Comparison of ENCODE assay signal across 31 cellular contexts in the genomic region with DNA sequence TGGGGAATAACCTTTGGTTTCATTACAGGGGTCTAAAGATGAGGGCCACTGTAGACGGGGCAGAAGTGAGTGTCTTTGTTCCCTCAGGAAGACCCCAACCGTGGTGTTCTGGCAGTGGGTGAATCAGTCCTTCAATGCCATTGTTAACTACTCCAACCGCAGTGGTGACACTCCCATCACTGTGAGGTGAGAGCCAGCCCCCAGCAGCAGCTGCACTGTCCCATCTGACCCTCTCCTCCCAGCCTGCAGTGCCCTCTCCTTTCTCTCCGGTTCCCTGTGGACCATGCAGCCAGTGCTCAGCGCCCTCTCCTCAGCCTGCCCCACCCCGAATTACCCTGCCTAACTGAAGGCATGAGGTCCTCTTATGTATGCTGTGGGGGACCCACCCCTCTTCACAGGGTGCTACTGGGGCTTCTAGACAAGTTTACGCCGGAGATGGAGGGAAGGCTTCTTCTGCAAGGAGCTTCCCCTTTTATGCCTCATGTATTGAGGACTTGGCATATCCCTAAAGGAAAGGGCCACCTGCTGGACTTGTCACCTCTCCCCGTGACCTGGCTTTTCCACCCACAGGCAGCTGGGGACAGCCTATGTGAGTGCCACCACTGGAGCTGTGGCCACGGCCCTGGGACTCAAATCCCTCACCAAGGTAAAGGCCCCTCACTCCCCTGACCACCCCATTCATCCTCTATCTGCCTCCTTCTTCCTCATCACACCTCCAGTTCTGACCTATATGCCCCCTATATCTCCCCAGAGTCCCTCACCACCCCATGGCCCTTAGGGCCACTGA. TPM values are rescaled to one million over a fixed set of nuclear protein-coding genes. Genes with fewer than 3 reads are reported as not detected.
"Had no signal": no experiment of that assay in that cellular context is flagged by ENCODE, and none has a peak within 500 bp of the region (broad histone marks: within the 10 kb centered on the region; RNA-seq: fewer than 3 reads in every experiment).

No MANE protein-coding gene starts in this region.

- H3K9me3 Mint-ChIP-seq: activated B cell treated with CpG ODN at 0.5 μM for 24 hours; activated CD4-positive, alpha-beta memory T cell treated with anti-CD3 and anti-CD28 coated beads for 36 hours; activated naive CD8-positive, alpha-beta T cell treated with anti-CD3 and anti-CD28 coated beads for 36 hours; activated T-cell treated with anti-CD3 and anti-CD28 coated beads, Interleukin-2, amount 50 U/mL, for 4 hours; activated T-helper 1 cell treated with anti-CD3 and anti-CD28 coated beads, Interleukin-12 subunit alpha, Interleukin-12 subunit beta, Interleukin-2, Interleukin-4 antibody, amounts not matched to agents 30 ng/mL and 10 ng/mL and 1 ng/mL, durations not matched to agents 14 hours and 24 hours and 36 hours; T-cell had no signal

- H3K27me3 ChIP-seq: brain microvascular endothelial cell, MG63, SJSA1 had no signal

- H3K27ac Mint-ChIP-seq: activated B cell treated with CpG ODN at 0.5 μM for 24 hours; activated CD4-positive, alpha-beta memory T cell treated with anti-CD3 and anti-CD28 coated beads for 36 hours; activated naive CD8-positive, alpha-beta T cell treated with anti-CD3 and anti-CD28 coated beads for 36 hours; activated T-helper 1 cell treated with anti-CD3 and anti-CD28 coated beads, Interleukin-12 subunit alpha, Interleukin-12 subunit beta, Interleukin-2, Interleukin-4 antibody, amounts not matched to agents 30 ng/mL and 10 ng/mL and 1 ng/mL, durations not matched to agents 14 hours and 24 hours and 36 hours; T-helper 17 cell had no signal

- H3K9ac ChIP-seq: SK-N-SH had no signal

- ATAC-seq: activated T-cell treated with anti-CD3 and anti-CD28 coated beads, Interleukin-2, amount 50 U/mL, for 4 hours; Panc1; T-cell; T-helper 17 cell had no signal

- H3K4me2 ChIP-seq: SK-N-SH had no signal

- H3K9me3 ChIP-seq: MG63, SJSA1, SK-N-SH had no signal

- H3K4me3 ChIP-seq: MG63, SJSA1 had no signal

- H3K27ac ChIP-seq: brain microvascular endothelial cell, SJSA1, VCaP had no signal

- DNase-seq: activated B cell treated with CpG ODN at 0.5 μM for 24 hours; activated CD4-positive, alpha-beta memory T cell treated with anti-CD3 and anti-CD28 coated beads for 36 hours; activated CD4-positive, alpha-beta T cell treated with anti-CD3 and anti-CD28 coated beads for 4 hours; activated CD4-positive, alpha-beta T cell treated with anti-CD3 and anti-CD28 coated beads, Interleukin-2, amount 50 U/mL, for 1 hour; activated CD4-positive, CD25-positive, alpha-beta regulatory T cell treated with anti-CD3 and anti-CD28 coated beads, Interleukin-2, amount 50 U/mL, for 72 hours; activated CD8-positive, alpha-beta memory T cell treated with anti-CD3 and anti-CD28 coated beads, Interleukin-2, amount 50 U/mL, for 4 hours; activated gamma-delta T cell treated with Interleukin-2 at 50 U/mL for 16 hours; activated naive CD4-positive, alpha-beta T cell treated with anti-CD3 and anti-CD28 coated beads, Interleukin-2, amount 50 U/mL, for 16 hours; activated naive CD8-positive, alpha-beta T cell treated with anti-CD3 and anti-CD28 coated beads for 36 hours; activated T-cell treated with anti-CD3 and anti-CD28 coated beads for 4 hours; activated T-cell treated with anti-CD3 and anti-CD28 coated beads, Interleukin-2, amount 50 U/mL, for 4 hours; amniotic stem cell; brain microvascular endothelial cell; KG1; MG63; NCI-H1048; NCI-H1105 treated with DMSO at 0.1 percent for 48 hours; NCI-H1436; NCI-H1694; NCI-H1930; NCI-H2081 treated with DMSO at 0.1 percent for 48 hours; NCI-H345; NCI-H524 treated with DMSO at 0.1 percent for 48 hours; SHP77 treated with DMSO at 0.1 percent for 48 hours; SK-N-SH; T-cell; T-helper 17 cell had no signal

- H3K4me3 Mint-ChIP-seq: activated B cell treated with CpG ODN at 0.5 μM for 24 hours; activated CD4-positive, alpha-beta memory T cell treated with anti-CD3 and anti-CD28 coated beads for 36 hours; activated naive CD8-positive, alpha-beta T cell treated with anti-CD3 and anti-CD28 coated beads for 36 hours; activated T-cell treated with anti-CD3 and anti-CD28 coated beads, Interleukin-2, amount 50 U/mL, for 4 hours; activated T-helper 1 cell treated with anti-CD3 and anti-CD28 coated beads, Interleukin-12 subunit alpha, Interleukin-12 subunit beta, Interleukin-2, Interleukin-4 antibody, amounts not matched to agents 30 ng/mL and 10 ng/mL and 1 ng/mL, durations not matched to agents 14 hours and 24 hours and 36 hours; T-cell; T-helper 17 cell had no signal

- H3K27me3 Mint-ChIP-seq: activated B cell treated with CpG ODN at 0.5 μM for 24 hours; activated CD4-positive, alpha-beta memory T cell treated with anti-CD3 and anti-CD28 coated beads for 36 hours; activated naive CD8-positive, alpha-beta T cell treated with anti-CD3 and anti-CD28 coated beads for 36 hours; T-cell; T-helper 17 cell had no signal

RNA-seq across cellular contexts. Expression of a gene that starts 25.7 kb away (rescaled TPM):
- total RNA-seq: T-helper 17 cell had no signal
